1 cellular context compared by ENCODE assay signal in genomic region chr6:20900396-20901160, GRCh38.
TF ChIP-seq lines count a peak whose summit lies in the region.

No MANE protein-coding gene starts in this region.

TF ChIP-seq in GM12878, 131 proteins besides CTCF, POLR2A, EP300 and RAD21 (continued from another document and continues in another):
- TF ChIP-seq E2F8 (IDR thresholded peaks at IDR 0.05; ENCODE audit: low read depth, partially characterized antibody), result no peak
- no peak for TF ChIP-seq FOS (IDR thresholded peaks at IDR 0.05; ENCODE audit: borderline replicate concordance, extremely low read depth, insufficient read length)
- no peak for TF ChIP-seq MXI1 (IDR thresholded peaks at IDR 0.05; ENCODE audit: low read depth, low read length)
- TF ChIP-seq IRF3 (IDR thresholded peaks at IDR 0.05), result no peak
- TF ChIP-seq REST (IDR thresholded peaks at IDR 0.05; ENCODE audit: low read depth, low read length), result no peak
- peak; percentile 30; the same call in 1 of the 2 replicates for TF ChIP-seq CREB1 (IDR thresholded peaks at IDR 0.05; ENCODE audit: low read depth)
- peak; percentile 57 for TF ChIP-seq RAD51 (IDR thresholded peaks at IDR 0.05)
- peak; percentile 60 for TF ChIP-seq BCL3 (IDR thresholded peaks at IDR 0.05; ENCODE audit: borderline replicate concordance, insufficient read depth, low read depth, low read length, poor library complexity, severe bottlenecking)
- no peak for TF ChIP-seq CHD4 (IDR thresholded peaks at IDR 0.05)
- TF ChIP-seq ZSCAN29 (IDR thresholded peaks at IDR 0.05), result no peak
- TF ChIP-seq MYB (IDR thresholded peaks at IDR 0.05; ENCODE audit: borderline replicate concordance, low read depth, low read length), result no peak
- TF ChIP-seq NR2C2 (IDR thresholded peaks at IDR 0.05; ENCODE audit: borderline replicate concordance, control insufficient read depth, insufficient read length, low read depth), result no peak
- TF ChIP-seq CBX5 (IDR thresholded peaks at IDR 0.05; ENCODE audit: low read depth), result no peak
- no peak for TF ChIP-seq CHD2 (IDR thresholded peaks at IDR 0.05; ENCODE audit: borderline replicate concordance, low read depth, low read length)
- no peak for TF ChIP-seq STAT3 (IDR thresholded peaks at IDR 0.05; ENCODE audit: low read depth, low read length)
- TF ChIP-seq E2F4 (IDR thresholded peaks at IDR 0.05; ENCODE audit: low read depth, low read length), result no peak
- TF ChIP-seq SUPT20H (IDR thresholded peaks at IDR 0.05; ENCODE audit: borderline replicate concordance, control insufficient read depth, low read depth, low read length), result no peak
- TF ChIP-seq SIN3A (IDR thresholded peaks at IDR 0.05; ENCODE audit: low read depth, low read length), result no peak
- no peak for TF ChIP-seq SMC3 (IDR thresholded peaks at IDR 0.05; ENCODE audit: borderline replicate concordance, low read length)
- TF ChIP-seq TAF1 (IDR thresholded peaks at IDR 0.05; ENCODE audit: borderline replicate concordance, low read depth, low read length), result no peak
- TF ChIP-seq TCF3 (IDR thresholded peaks at IDR 0.05; ENCODE audit: borderline replicate concordance, insufficient read depth, low read depth, low read length), result peak; percentile 94; the same call in 1 of the 2 replicates
- 0 out of 2 replicates have a peak, but pooled peaks have one; percentile 45 for TF ChIP-seq PML (IDR thresholded peaks at IDR 0.05; ENCODE audit: low read length)
- TF ChIP-seq EGR1 (IDR thresholded peaks at IDR 0.05; ENCODE audit: borderline replicate concordance in 1 of 2, low read depth in 2 of 2, low read length in 2 of 2), result no peak
- 0 out of 2 replicates have a peak, but pooled peaks have one; percentile 38 for TF ChIP-seq ATF7 (IDR thresholded peaks at IDR 0.05; ENCODE audit: low read depth)
- peak; percentile 77 for TF ChIP-seq CREM (IDR thresholded peaks at IDR 0.05; ENCODE audit: low read depth)
- no peak for TF ChIP-seq ZNF592 (IDR thresholded peaks at IDR 0.05)
- no peak for TF ChIP-seq IRF4 (IDR thresholded peaks at IDR 0.05; ENCODE audit: low read depth, low read length)
- no peak for TF ChIP-seq RELB (IDR thresholded peaks at IDR 0.05; ENCODE audit: low read depth)
- TF ChIP-seq RB1 (IDR thresholded peaks at IDR 0.05; ENCODE audit: borderline replicate concordance), result no peak
- TF ChIP-seq TCF7 (IDR thresholded peaks at IDR 0.05; ENCODE audit: borderline replicate concordance), result peak; percentile 38
- no peak for TF ChIP-seq YBX1 (IDR thresholded peaks at IDR 0.05)
- no peak for TF ChIP-seq RELA (IDR thresholded peaks at IDR 0.05; ENCODE audit: borderline replicate concordance, partially characterized antibody)
- no peak for TF ChIP-seq SREBF1 (IDR thresholded peaks at IDR 0.05; ENCODE audit: low read length)
- TF ChIP-seq TBL1XR1 (IDR thresholded peaks at IDR 0.05; ENCODE audit: low read depth, low read length), result no peak
- TF ChIP-seq WRNIP1 (IDR thresholded peaks at IDR 0.05; ENCODE audit: borderline replicate concordance, low read depth, low read length), result no peak
- peak; percentile 90; the same call in 1 of the 2 replicates for TF ChIP-seq BCL11A (IDR thresholded peaks at IDR 0.05; ENCODE audit: low read depth, low read length)
- TF ChIP-seq RBBP5 (conservative IDR thresholded peaks at IDR 0.05), result no peak
- TF ChIP-seq MAX (IDR thresholded peaks at IDR 0.05; ENCODE audit: low read depth, low read length), result no peak
- TF ChIP-seq NFIC (IDR thresholded peaks at IDR 0.05; ENCODE audit: low read depth, low read length), result peak; percentile 98
- no peak for TF ChIP-seq HDGF (IDR thresholded peaks at IDR 0.05)
- TF ChIP-seq SKIL (IDR thresholded peaks at IDR 0.05; ENCODE audit: low read depth, poor library complexity, severe bottlenecking), result no peak
- TF ChIP-seq SPI1 (IDR thresholded peaks at IDR 0.05; ENCODE audit: borderline replicate concordance, insufficient read depth, low read depth, low read length), result no peak
- TF ChIP-seq PBX3 (IDR thresholded peaks at IDR 0.05; ENCODE audit: insufficient replicate concordance, low read depth, low read length), result no peak
- TF ChIP-seq ZBED1 (IDR thresholded peaks at IDR 0.05; ENCODE audit: borderline replicate concordance), result peak; percentile 78; the same call in 1 of the 2 replicates
